ENCODE assay signal across 24 cellular contexts in genomic region chr18:78102135-78102534, GRCh38.
"Had no signal": no experiment of that assay in that cellular context is flagged by ENCODE, and none has a peak within 500 bp of the region (broad histone marks: within the 10 kb centered on the region; RNA-seq: fewer than 3 reads in every experiment).

No MANE protein-coding gene starts in this region.

- H3K4me3 ChIP-seq: ovary, psoas muscle, skin epidermis, stomach, thoracic aorta, thyroid gland, tibial nerve, upper lobe of left lung, vagina had no signal

- FAIRE-seq: urothelium cell line had no signal

- ATAC-seq: naive thymus-derived CD8-positive, alpha-beta T cell; psoas muscle; right cardiac atrium; sciatic nerve; stimulated activated naive B cell treated with anti-CD40 and anti-IgM and Interleukin-4, amounts not matched to agents 10 μg/mL and 1 μg/mL and 100 μg/mL, for 72 hours had no signal

- H3K27me3 ChIP-seq: ovary, stomach, thyroid gland, tibial nerve, upper lobe of left lung, vagina had no signal

- H3K4me1 ChIP-seq: parathyroid adenoma, psoas muscle, stomach, thyroid gland, tibial nerve, vagina had no signal

- H3K9me3 ChIP-seq: ovary, psoas muscle, thoracic aorta, thyroid gland, tibial nerve, vagina had no signal

- DNase-seq: naive B cell; naive thymus-derived CD8-positive, alpha-beta T cell; nephron progenitor cell; occipital lobe; ovary; psoas muscle; right cardiac atrium; stimulated activated CD4-positive, alpha-beta T cell treated with anti-CD3 and anti-CD28 coated beads, Interleukin-15, amount 100 ng/mL, for 24 hours; stimulated activated CD4-positive, alpha-beta T cell treated with anti-CD3 and anti-CD28 coated beads, Interleukin-4, amount 100 ng/mL, for 1 hour; stimulated activated CD4-positive, alpha-beta T cell treated with anti-CD3 and anti-CD28 coated beads, Interleukin-4, amount 100 ng/mL, for 4 hours; stimulated activated CD8-positive, alpha-beta memory T cell treated with anti-CD3 and anti-CD28 coated beads, Interleukin-4, amount 100 ng/mL, for 48 hours; stimulated activated naive B cell treated with anti-CD40 and anti-IgM and Interleukin-4, amounts not matched to agents 10 μg/mL and 1 μg/mL and 100 μg/mL, for 72 hours; stimulated activated naive CD4-positive, alpha-beta T cell treated with Interleukin-2 at 50 U/mL for 16 hours; stomach; thyroid gland; trophoblast cell had no signal

- H3K36me3 ChIP-seq: ovary, stomach, thoracic aorta, thyroid gland, tibial nerve, upper lobe of left lung, vagina had no signal

- H3K27ac ChIP-seq: ovary, parathyroid adenoma, psoas muscle, skin epidermis, stomach, thoracic aorta, thyroid gland, tibial nerve, upper lobe of left lung, vagina had no signal
